Comparison of ENCODE assay signal across 10 cellular contexts in genomic region chr7:151839511-151839921, GRCh38. TPM values are rescaled to one million over a fixed set of nuclear protein-coding genes. Genes with fewer than 3 reads are reported as not detected.
DNase-seq lines count a peak whose midpoint lies in the region; ATAC-seq and TF ChIP-seq lines count a peak whose summit lies in the region.
"Had no signal": no experiment of that assay in that cellular context is flagged by ENCODE, and none has a peak within 500 bp of the region (broad histone marks: within the 10 kb centered on the region; RNA-seq: fewer than 3 reads in every experiment).

No MANE protein-coding gene starts in this region.

- ATAC-seq in Right ventricle myocardium inferior (no peak), heart left ventricle (no peak), T-cell (replicated peaks in 1 of 4) (peak in 2 of 4 experiments; percentile 30 to 31), GM18502 (IDR thresholded peaks at IDR 0.05; ENCODE audit: poor library complexity, unreplicated experiment) (no peak), HG03571 (IDR thresholded peaks at IDR 0.05; ENCODE audit: unreplicated experiment) (no peak)

- H3K27me3 ChIP-seq in heart left ventricle (no peaks in the 10 kb centered on the region), endodermal cell (ENCODE audit: control insufficient read depth, insufficient read depth, low read length, poor library complexity, severe bottlenecking) (no peaks in the 10 kb centered on the region), mesendoderm (ENCODE audit: insufficient read depth, low read length, poor library complexity) (no peaks in the 10 kb centered on the region)

- H3K18ac ChIP-seq in mesendoderm (ENCODE audit: low read length): no peak overlapping the region

- H3K23ac ChIP-seq in mesendoderm (ENCODE audit: low read length): no peak overlapping the region

- no peak overlapping the region for H3K4ac ChIP-seq in mesendoderm (ENCODE audit: low read depth, low read length)

- no peak overlapping the region for H2BK5ac ChIP-seq in mesendoderm (ENCODE audit: low read length)

- no peaks in the 10 kb centered on the region for H3K79me1 ChIP-seq in mesendoderm (ENCODE audit: low read length)

- H2BK15ac ChIP-seq in mesendoderm (replicated peaks; ENCODE audit: low read depth): no peak overlapping the region

- TF ChIP-seq POLR2A in heart left ventricle (IDR thresholded peaks at IDR 0.05): no peak

- H3K79me2 ChIP-seq in mesendoderm (ENCODE audit: control insufficient read depth, insufficient read depth, low read length): no peaks in the 10 kb centered on the region

- H3K4me3 ChIP-seq in heart left ventricle: peak overlapping the region in 1 of 12 donors; percentile 23
- H3K4me3 ChIP-seq in endodermal cell (ENCODE audit: low read length): no peak overlapping the region
- no peak overlapping the region for H3K4me3 ChIP-seq in mesendoderm (ENCODE audit: low read length)
- H3K4me3 ChIP-seq: HAP-1 had no signal

- TF ChIP-seq CTCF in heart left ventricle (IDR thresholded peaks at IDR 0.05) (no peak), endodermal cell (conservative IDR thresholded peaks at IDR 0.05) (peak; percentile 39)

- intact Hi-C loops in Right ventricle myocardium inferior (cut with DNase I) (no loop called here), heart left ventricle (cut with DNase I) (no loop called here)

- H3K4me3 Mint-ChIP-seq in T-cell: peak overlapping the region; percentile 62 to 69 (median 65)
- H3K4me3 Mint-ChIP-seq in endodermal cell: no peak overlapping the region

- DNase-seq in Right ventricle myocardium inferior (ENCODE audit: missing footprints) (peak; percentile 56), heart left ventricle (no peak), T-cell (no peak), endodermal cell (no peak), superior temporal gyrus (ENCODE audit: extremely low spot score) (peak; percentile 45), mesendoderm (no peak)
- DNase-seq: NCI-H1694 treated with DMSO at 0.1 percent for 48 hours had no signal

- no peak overlapping the region for H4K8ac ChIP-seq in mesendoderm (ENCODE audit: low read depth, low read length)

- 80 to 88% (median 81%) methylated on average over 8 to 12 of the region's 12 CpGs for WGBS in heart left ventricle, 4 donors
- WGBS in endodermal cell (ENCODE audit: insufficient coverage in 1 of 2, insufficient read length in 1 of 2), 2 experiments: 80 to 88% methylated on average over 10 to 12 of the region's 12 CpGs
- WGBS in mesendoderm (ENCODE audit: extremely low coverage, insufficient coverage, low lambda C conversion rate): no CpG with 5 or more reads among the region's 12 CpGs

- H3K27ac Mint-ChIP-seq in T-cell: peak overlapping the region; percentile 80 to 86
- no peak overlapping the region for H3K27ac Mint-ChIP-seq in endodermal cell

- H3K36me3 Mint-ChIP-seq in T-cell (peaks cover 6% of the 10 kb centered on the region), endodermal cell (ENCODE audit: low read depth) (no peaks in the 10 kb centered on the region)

- no peak overlapping the region for H3K9ac ChIP-seq in endodermal cell (ENCODE audit: extremely low read depth, low read length, poor library complexity, severe bottlenecking)
- no peak overlapping the region for H3K9ac ChIP-seq in mesendoderm (ENCODE audit: low read length)

- no peak overlapping the region for H3K56ac ChIP-seq in mesendoderm (ENCODE audit: low read length)

- H3K9me3 ChIP-seq in heart left ventricle (no peaks in the 10 kb centered on the region), endodermal cell (ENCODE audit: control insufficient read depth, low read length) (no peaks in the 10 kb centered on the region)
- H3K9me3 ChIP-seq: HAP-1 had no signal

- peak overlapping the region in 1 of 12 donors; percentile 88 for H3K27ac ChIP-seq in heart left ventricle
- no peak overlapping the region for H3K27ac ChIP-seq in endodermal cell (ENCODE audit: low read depth, low read length)
- H3K27ac ChIP-seq in mesendoderm (ENCODE audit: low read depth, low read length): no peak overlapping the region

- POLR2A ChIA-PET in T-cell (lab: Charles Lee): interaction anchor here (0.7 to 1.0 kb wide), 2 partner anchors 38 to 336 kb away, joined by 7 read pairs; partner anchors contain the start of gene PRKAG2 (in 1 of the 2)

- no peaks in the 10 kb centered on the region for H3K36me3 ChIP-seq in heart left ventricle
- H3K36me3 ChIP-seq in endodermal cell (ENCODE audit: control insufficient read depth, insufficient read depth, low read length): no peaks in the 10 kb centered on the region
- H3K36me3 ChIP-seq in mesendoderm (ENCODE audit: control insufficient read depth, insufficient read depth, low read length): no peaks in the 10 kb centered on the region
- H3K36me3 ChIP-seq: HAP-1 had no signal

- no peak overlapping the region for H2BK120ac ChIP-seq in mesendoderm (ENCODE audit: low read depth, low read length)

- H3K4me1 ChIP-seq in heart left ventricle (peaks cover 0 to 48% (median 0%) of the 10 kb centered on the region in 12 donors), endodermal cell (ENCODE audit: control insufficient read depth, insufficient read depth, low read length) (peaks cover 13% of the 10 kb centered on the region), mesendoderm (ENCODE audit: control insufficient read depth, low read depth, low read length) (peaks cover 6% of the 10 kb centered on the region)
- H3K4me1 ChIP-seq: HAP-1 had no signal

- no peak overlapping the region for H2AK5ac ChIP-seq in mesendoderm (ENCODE audit: low read length)

- H3K4me1 Mint-ChIP-seq in T-cell (peaks cover 24 to 38% (median 38%) of the 10 kb centered on the region in 3 donors), endodermal cell (peaks cover 25% of the 10 kb centered on the region)

- CTCF ChIA-PET in T-cell (lab: Charles Lee): no interaction called here

- no peaks in the 10 kb centered on the region for H3K27me3 Mint-ChIP-seq in T-cell
- H3K27me3 Mint-ChIP-seq in endodermal cell (ENCODE audit: insufficient read depth): peaks cover 44% of the 10 kb centered on the region

- no peak overlapping the region for H3K4me2 ChIP-seq in mesendoderm (ENCODE audit: low read length)

- H3K9me3 Mint-ChIP-seq in T-cell (no peaks in the 10 kb centered on the region), endodermal cell (no peaks in the 10 kb centered on the region)

- no peak overlapping the region for H4K5ac ChIP-seq in mesendoderm (ENCODE audit: low read length)

RNA-seq across cellular contexts. Expression of gene PRKAG2, which starts 37.4 kb away (rescaled TPM):
- total RNA-seq in Right ventricle myocardium inferior (122 TPM), heart left ventricle (100 to 1,000 TPM in 7 of 9 donors, 10 to 100 TPM in 2; 50.2 to 179 (median 108) TPM), T-cell (10 to 100 TPM; 43.0 to 59.9 (median 49.3) TPM), endodermal cell (10 to 100 TPM; 17.2 to 20.7 TPM)
- 100 to 1,000 TPM in 1 of 2 donors, 10 to 100 TPM in 1; 61.3 to 119 TPM for polyA plus RNA-seq in heart left ventricle
- 13.3 TPM for polyA plus RNA-seq in endodermal cell (2013, experiment 1 of 2)
- polyA plus RNA-seq in endodermal cell (2013, experiment 2 of 2): 15.2 TPM
- polyA plus RNA-seq in mesendoderm (2013, experiment 1 of 2): 12.7 TPM
- 12.3 TPM for polyA plus RNA-seq in mesendoderm (2013, experiment 2 of 2)

Comparison
In these comparisons a context has a peak if more than half of its experiments do, and no peak if none do; other contexts are left out.
1. DNase-seq: peak in Right ventricle myocardium inferior (single experiment) and superior temporal gyrus (single experiment); none in heart left ventricle (0 of 5), T-cell (0 of 34), endodermal cell (single experiment) and mesendoderm (single experiment).